ENCODE assay signal across 1 cellular context in the genomic region with DNA sequence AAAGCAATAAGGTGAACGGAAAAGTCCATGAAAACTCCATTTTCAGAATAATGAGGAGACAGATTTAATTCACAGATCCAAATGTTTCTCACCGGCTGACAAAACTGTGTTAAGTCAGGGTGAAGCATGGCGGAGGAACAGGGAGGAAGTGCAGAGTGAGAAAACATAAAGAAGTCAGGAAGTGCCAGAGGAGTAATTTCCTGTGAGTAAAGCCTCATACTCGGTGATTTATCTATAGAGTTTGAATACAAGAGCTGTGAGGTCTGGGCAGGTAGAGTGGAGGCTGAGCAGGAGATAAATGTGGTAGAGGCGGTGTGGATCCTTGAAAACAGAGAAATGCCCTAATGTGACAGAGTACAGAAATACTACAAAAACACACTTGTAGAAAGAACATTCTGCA.
TF ChIP-seq lines count a peak whose summit lies in the region.

No MANE protein-coding gene starts in this region.

TF ChIP-seq in WTC11, 78 proteins besides CTCF, POLR2A, EP300 and RAD21 (continued from another document):
- TF ChIP-seq PREB (CRISPR knock-in tag; IDR thresholded peaks at IDR 0.05; ENCODE audit: borderline replicate concordance) (no peak), TEAD1 (CRISPR knock-in tag; IDR thresholded peaks at IDR 0.05) (no peak), SP1 (CRISPR knock-in tag; conservative IDR thresholded peaks at IDR 0.05) (no peak), RORB (CRISPR knock-in tag; IDR thresholded peaks at IDR 0.05) (no peak)
